In the genomic region with DNA sequence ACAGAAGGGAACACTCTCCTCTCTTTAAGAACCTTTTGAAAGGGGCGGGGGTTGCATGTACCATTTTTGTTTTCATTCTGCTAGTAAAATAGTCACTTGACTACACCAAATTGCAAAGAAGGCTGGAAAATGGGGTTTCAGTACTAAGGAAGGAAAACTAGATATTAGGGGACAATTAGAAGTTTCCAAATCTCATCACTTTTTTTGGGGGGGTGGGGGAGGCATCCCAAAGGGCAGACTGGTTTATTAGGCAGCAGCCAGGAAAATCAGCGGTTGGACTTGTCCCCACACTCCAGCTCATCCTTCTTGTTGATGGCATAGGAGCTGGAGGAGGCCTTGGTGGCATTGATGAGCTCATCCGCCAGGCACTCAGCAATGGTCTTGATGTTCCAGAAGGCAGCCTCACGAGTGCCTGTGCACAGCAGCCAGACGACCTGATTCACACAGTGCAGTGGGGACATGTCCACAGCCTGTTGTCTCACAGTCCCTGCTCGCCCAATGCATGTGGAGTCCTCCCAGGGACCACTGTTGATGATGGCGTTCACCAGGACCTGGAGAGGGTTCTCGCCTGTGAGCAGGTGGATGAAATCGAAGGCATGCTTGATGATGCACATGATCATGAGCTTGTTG, we compare ENCODE assay signal across 1 cellular context.
A peak's percentile ranks its signal among the peaks of the same experiment; 100 is the strongest.
TF ChIP-seq lines count a peak whose summit lies in the region.

No MANE protein-coding gene starts in this region.

TF ChIP-seq in HEK293, 187 proteins besides CTCF, POLR2A, EP300 and RAD21 (continued from another document):
- TF ChIP-seq KLF1 (tag by site-specific recombination; IDR thresholded peaks at IDR 0.05): no peak
- peak; percentile 21; the same call in 1 of the 2 replicates for TF ChIP-seq ZBTB48 (tag by site-specific recombination; IDR thresholded peaks at IDR 0.05)
- 0 out of 2 replicates have a peak, but pooled peaks have one; percentile 31 for TF ChIP-seq ZNF600 (tag by site-specific recombination; IDR thresholded peaks at IDR 0.05)
- no peak for TF ChIP-seq ZSCAN30 (tag by site-specific recombination; IDR thresholded peaks at IDR 0.05)
- no peak for TF ChIP-seq ZNF521 (tag by site-specific recombination; IDR thresholded peaks at IDR 0.05)
- TF ChIP-seq ZSCAN23 (tag by site-specific recombination; IDR thresholded peaks at IDR 0.05): 0 out of 2 replicates have a peak, but pooled peaks have one; percentile 24
- TF ChIP-seq ZNF184 (tag by site-specific recombination; IDR thresholded peaks at IDR 0.05): 0 out of 2 replicates have a peak, but pooled peaks have one; percentile 17
- TF ChIP-seq SCRT2 (tag by site-specific recombination; IDR thresholded peaks at IDR 0.05): peak; percentile 66
